24 cellular contexts compared by ENCODE assay signal in the genomic region with DNA sequence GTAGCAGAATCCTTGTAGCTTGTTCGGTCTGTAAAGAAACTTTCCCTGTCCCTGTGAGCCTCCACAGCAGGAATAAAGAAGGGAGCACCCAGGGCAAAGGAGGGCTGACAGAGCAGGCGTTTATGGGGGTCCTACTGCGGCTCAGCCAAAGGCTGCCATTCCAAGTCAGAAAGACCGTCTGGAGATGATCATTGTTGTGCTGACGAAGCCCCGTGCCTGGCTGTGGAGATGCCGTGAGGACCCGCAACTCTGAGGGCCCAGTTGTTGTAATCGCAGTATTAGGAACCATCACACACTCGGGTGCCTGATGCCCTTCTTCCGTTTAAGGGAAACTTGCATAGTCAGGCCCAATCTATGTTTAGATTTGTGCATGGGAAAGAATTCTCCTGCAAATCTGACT. TPM values are rescaled to one million over a fixed set of nuclear protein-coding genes. Genes with fewer than 3 reads are reported as not detected.
DNase-seq lines count a peak whose midpoint lies in the region; TF ChIP-seq lines count a peak whose summit lies in the region.
"Had no signal": no experiment of that assay in that cellular context is flagged by ENCODE, and none has a peak within 500 bp of the region (broad histone marks: within the 10 kb centered on the region; RNA-seq: fewer than 3 reads in every experiment).

No MANE protein-coding gene starts in this region.

- H3K4me2 ChIP-seq in H9 (ENCODE audit: insufficient read depth, insufficient read length, low read length), result no peak overlapping the region
- H3K4me2 ChIP-seq: BLaER1 had no signal

- no peak overlapping the region for H3K14ac ChIP-seq in H9 (ENCODE audit: insufficient read depth, low read length)

- H2BK15ac ChIP-seq in H9 (ENCODE audit: low read depth, low read length), result no peak overlapping the region

- no peak overlapping the region for H3K4ac ChIP-seq in H9 (ENCODE audit: low read depth, low read length)

- H3K27ac Mint-ChIP-seq in H9 (peak overlapping the region in 1 of 3 experiments; percentile 70; a peak in 1 of 7 replicates), neural crest cell (ENCODE audit: unreplicated experiment) (peak overlapping the region; percentile 62)
- H3K27ac Mint-ChIP-seq in activated T-helper 2 cell treated with anti-CD3 and anti-CD28 coated beads, Interferon-gamma antibody, Interleukin-2, Interleukin-4, amounts not matched to agents 10 μg/mL and 5 μg/mL and 100 μg/mL, durations not matched to agents 14 hours and 24 hours and 36 hours, result no peak overlapping the region
- H3K27ac Mint-ChIP-seq: CD4-positive, CD25-positive, alpha-beta regulatory T cell; HFFc6 had no signal

- no peak for TF ChIP-seq POLR2A in esophagus muscularis mucosa (IDR thresholded peaks at IDR 0.05; ENCODE audit: low read depth)
- TF ChIP-seq POLR2A in transverse colon (IDR thresholded peaks at IDR 0.05), result no peak

- no peak overlapping the region for H3K27ac ChIP-seq in H9 (ENCODE audit: insufficient read length, low read depth, low read length)
- H3K27ac ChIP-seq in esophagus muscularis mucosa (replicated peaks in 1 of 4), result peak overlapping the region; percentile 51 to 73 (median 66)
- peak overlapping the region in 3 of 4 donors; percentile 23 to 53 (median 31) for H3K27ac ChIP-seq in transverse colon
- H3K27ac ChIP-seq: BLaER1, SK-N-MC had no signal

- WGBS in H9 (ENCODE audit: extremely low coverage, insufficient read length, low lambda C conversion rate), result no CpG with 5 or more reads among the region's 11 CpGs
- 59% methylated on average over 11 of the region's 11 CpGs for WGBS in esophagus muscularis mucosa
- WGBS in transverse colon (ENCODE audit: low coverage in 1 of 2), 2 donors, result 67 to 75% methylated on average over 4 to 11 of the region's 11 CpGs

- in situ Hi-C loops in transverse colon (cut with MboI; ENCODE audit: low pct_ligation_motif_present in 1 of 4, low pct_unique_long_range_greater_than_20kb in 1 of 4, low sequenced_read_pairs in 3 of 4), result no loop called here

- no peak overlapping the region for H2BK5ac ChIP-seq in H9 (ENCODE audit: insufficient read length, low read length)

- H3K79me2 ChIP-seq in H9 (ENCODE audit: insufficient read depth, low read length), result no peaks in the 10 kb centered on the region

- H3K56ac ChIP-seq in H9 (ENCODE audit: insufficient read length, low read depth, low read length), result no peak overlapping the region

- TF ChIP-seq CTCF in H9 (conservative IDR thresholded peaks at IDR 0.05), result no peak
- TF ChIP-seq CTCF in esophagus muscularis mucosa (IDR thresholded peaks at IDR 0.05), result no peak
- TF ChIP-seq CTCF in neural crest cell (conservative IDR thresholded peaks at IDR 0.05), result no peak
- no peak for TF ChIP-seq CTCF in transverse colon (IDR thresholded peaks at IDR 0.05)
- no peak for TF ChIP-seq CTCF in GM10248 (IDR thresholded peaks at IDR 0.05; ENCODE audit: control extremely low read depth, extremely low read depth, low read depth, missing control alignments)

- H4K5ac ChIP-seq in H9 (ENCODE audit: insufficient read length, low read depth, low read length), result no peak overlapping the region

- no peaks in the 10 kb centered on the region for H3K79me1 ChIP-seq in H9 (ENCODE audit: insufficient read depth, low read depth, low read length, poor library complexity, severe bottlenecking)

- POLR2A ChIA-PET in GM10248 (lab: Yijun Ruan, JAX), result no interaction called here

- H3K4me3 Mint-ChIP-seq in H9, result no peak overlapping the region
- H3K4me3 Mint-ChIP-seq in neural crest cell, result no peak overlapping the region
- H3K4me3 Mint-ChIP-seq in activated T-helper 2 cell treated with anti-CD3 and anti-CD28 coated beads, Interferon-gamma antibody, Interleukin-2, Interleukin-4, amounts not matched to agents 10 μg/mL and 5 μg/mL and 100 μg/mL, durations not matched to agents 14 hours and 24 hours and 36 hours (ENCODE audit: low read depth), result no peak overlapping the region
- H3K4me3 Mint-ChIP-seq: CD4-positive, CD25-positive, alpha-beta regulatory T cell; HFFc6 had no signal

- H3K9me3 Mint-ChIP-seq in H9 (no peaks in the 10 kb centered on the region; a peak in 2 of 5 replicates), neural crest cell (no peaks in the 10 kb centered on the region)
- H3K9me3 Mint-ChIP-seq in activated T-helper 2 cell treated with anti-CD3 and anti-CD28 coated beads, Interferon-gamma antibody, Interleukin-2, Interleukin-4, amounts not matched to agents 10 μg/mL and 5 μg/mL and 100 μg/mL, durations not matched to agents 14 hours and 24 hours and 36 hours, result peaks cover 4% of the 10 kb centered on the region

- no peak overlapping the region for H3K18ac ChIP-seq in H9 (ENCODE audit: insufficient read length, low read depth, low read length)

- H3K9me3 ChIP-seq in H9 (ENCODE audit: control insufficient read depth, low read depth, low read length) (no peaks in the 10 kb centered on the region), esophagus muscularis mucosa (peaks cover 0 to 4% (median 0%) of the 10 kb centered on the region in 4 donors), transverse colon (no peaks in the 10 kb centered on the region)
- H3K9me3 ChIP-seq: HAP-1 had no signal

- DNase-seq in H9, result peak; percentile 33
- DNase-seq in esophagus muscularis mucosa (ENCODE audit: extremely low spot score), result peak; percentile 80
- DNase-seq in neural crest cell (ENCODE audit: low read depth, low spot score), result no peak
- DNase-seq in transverse colon, result no peak
- no peak for DNase-seq in NCI-H2227 treated with DMSO at 0.1 percent for 48 hours (lab: John Stamatoyannopoulos, UW)
- no peak for DNase-seq in GM10248 (ENCODE audit: extremely low spot score)
- DNase-seq in activated T-helper 2 cell treated with anti-CD3 and anti-CD28 coated beads, Interferon-gamma antibody, Interleukin-2, Interleukin-4, amounts not matched to agents 10 μg/mL and 5 μg/mL and 100 μg/mL, durations not matched to agents 14 hours and 24 hours and 36 hours (ENCODE audit: low spot score), result no peak
- DNase-seq: CD4-positive, CD25-positive, alpha-beta regulatory T cell; DMS153; DND-41; HFFc6; KBM-7; NCI-H1105; NCI-H1436 treated with DMSO at 0.1 percent for 48 hours; NCI-H187 treated with DMSO at 0.1 percent for 48 hours; NCI-H446 treated with DMSO at 0.1 percent for 48 hours; NCI-H526 treated with DMSO at 0.1 percent for 48 hours; SIG-M5 had no signal

- H4K91ac ChIP-seq in H9 (ENCODE audit: insufficient read length, low read depth, low read length), result no peak overlapping the region

- H3K23ac ChIP-seq in H9 (ENCODE audit: insufficient read length, low read depth, low read length), result no peak overlapping the region

- no peaks in the 10 kb centered on the region for H3K4me1 ChIP-seq in H9 (ENCODE audit: insufficient read depth, low read length)
- H3K4me1 ChIP-seq in esophagus muscularis mucosa, result peaks cover 0 to 17% (median 13%) of the 10 kb centered on the region in 4 donors
- H3K4me1 ChIP-seq in transverse colon, result peaks cover 0 to 4% (median 0%) of the 10 kb centered on the region in 4 donors
- H3K4me1 ChIP-seq: BLaER1 had no signal

- intact Hi-C loops in esophagus muscularis mucosa (cut with DNase I) (no loop called here), transverse colon (cut with DNase I; ENCODE audit: low total_unique reads) (no loop called here)
- intact Hi-C loops in activated T-helper 2 cell treated with anti-CD3 and anti-CD28 coated beads, Interferon-gamma antibody, Interleukin-2, Interleukin-4, amounts not matched to agents 10 μg/mL and 5 μg/mL and 100 μg/mL, durations not matched to agents 14 hours and 24 hours and 36 hours (cut with micrococcal nuclease), result no loop called here

- H3K36me3 ChIP-seq in esophagus muscularis mucosa (no peaks in the 10 kb centered on the region), transverse colon (no peaks in the 10 kb centered on the region)
- H3K36me3 ChIP-seq: BLaER1, HAP-1 had no signal

- H2AK5ac ChIP-seq in H9 (ENCODE audit: insufficient read length, low read length), result no peak overlapping the region

- no peak overlapping the region for H3K4me3 ChIP-seq in esophagus muscularis mucosa
- H3K4me3 ChIP-seq in transverse colon, result no peak overlapping the region
- H3K4me3 ChIP-seq: BLaER1, HAP-1, SK-N-MC had no signal

- no peaks in the 10 kb centered on the region for H3K27me3 ChIP-seq in H9 (ENCODE audit: insufficient read depth, low read length)
- H3K27me3 ChIP-seq in esophagus muscularis mucosa, result no peaks in the 10 kb centered on the region
- no peaks in the 10 kb centered on the region for H3K27me3 ChIP-seq in transverse colon
- H3K27me3 ChIP-seq: BLaER1 had no signal

- H3K4me1 Mint-ChIP-seq in H9 (peaks cover 6 to 7% of the 10 kb centered on the region in 2 experiments), neural crest cell (peaks cover 6% of the 10 kb centered on the region)
- H3K4me1 Mint-ChIP-seq in activated T-helper 2 cell treated with anti-CD3 and anti-CD28 coated beads, Interferon-gamma antibody, Interleukin-2, Interleukin-4, amounts not matched to agents 10 μg/mL and 5 μg/mL and 100 μg/mL, durations not matched to agents 14 hours and 24 hours and 36 hours (ENCODE audit: low read depth), result no peaks in the 10 kb centered on the region
- H3K4me1 Mint-ChIP-seq: CD4-positive, CD25-positive, alpha-beta regulatory T cell had no signal

- H3T11ph ChIP-seq in H9 (ENCODE audit: low read length), result no peak overlapping the region

- H3K27me3 Mint-ChIP-seq in H9 (ENCODE audit: low read depth) (no peaks in the 10 kb centered on the region; the same call in 1 of the 2 replicates), neural crest cell (ENCODE audit: low read depth) (no peaks in the 10 kb centered on the region)
- peaks cover 7% of the 10 kb centered on the region for H3K27me3 Mint-ChIP-seq in activated T-helper 2 cell treated with anti-CD3 and anti-CD28 coated beads, Interferon-gamma antibody, Interleukin-2, Interleukin-4, amounts not matched to agents 10 μg/mL and 5 μg/mL and 100 μg/mL, durations not matched to agents 14 hours and 24 hours and 36 hours (ENCODE audit: low read depth)

- H2BK120ac ChIP-seq in H9 (ENCODE audit: low read depth, low read length, poor library complexity, severe bottlenecking), result no peak overlapping the region

- no peak for TF ChIP-seq EP300 in esophagus muscularis mucosa (IDR thresholded peaks at IDR 0.05)
- TF ChIP-seq EP300 in transverse colon (IDR thresholded peaks at IDR 0.05; ENCODE audit: low read depth), result no peak

- no peaks in the 10 kb centered on the region for H3K36me3 Mint-ChIP-seq in H9 (ENCODE audit: insufficient read depth in 1 of 3, low read depth in 3 of 3)
- H3K36me3 Mint-ChIP-seq in neural crest cell (ENCODE audit: low read depth), result peaks cover 2% of the 10 kb centered on the region
- H3K36me3 Mint-ChIP-seq in activated T-helper 2 cell treated with anti-CD3 and anti-CD28 coated beads, Interferon-gamma antibody, Interleukin-2, Interleukin-4, amounts not matched to agents 10 μg/mL and 5 μg/mL and 100 μg/mL, durations not matched to agents 14 hours and 24 hours and 36 hours (ENCODE audit: low read depth), result no peaks in the 10 kb centered on the region

- no peak overlapping the region for H2BK12ac ChIP-seq in H9 (ENCODE audit: insufficient read length, low read depth, low read length)

- no peak overlapping the region for H2BK20ac ChIP-seq in H9 (ENCODE audit: low read depth, low read length, poor library complexity, severe bottlenecking)

- CTCF ChIA-PET in GM10248 (lab: Yijun Ruan, JAX), result interaction anchor here (1.4 kb wide), 2 partner anchors 8 to 20 kb away, joined by 3 read pairs; no protein-coding TSS in a partner anchor

- peak overlapping the region; percentile 11 for H2AFZ ChIP-seq in H9 (ENCODE audit: low read length)

- no peaks in the 10 kb centered on the region for H3K23me2 ChIP-seq in H9 (ENCODE audit: insufficient read length, low read depth, low read length, poor library complexity, severe bottlenecking)

- H3K9ac ChIP-seq in H9 (ENCODE audit: extremely low read depth, insufficient read length, low read length), result no peak overlapping the region
- H3K9ac ChIP-seq: BLaER1 had no signal

- H4K8ac ChIP-seq in H9 (replicated peaks; ENCODE audit: insufficient read length, low read depth, low read length), result no peak overlapping the region

- no peaks in the 10 kb centered on the region for H4K20me1 ChIP-seq in H9 (ENCODE audit: control insufficient read depth, insufficient read depth, insufficient read length)
- H4K20me1 ChIP-seq: BLaER1 had no signal

RNA-seq across cellular contexts. Expression of a gene that starts 16.9 kb away (rescaled TPM):
- total RNA-seq in H9 (2021) (not detected in 2 replicates), esophagus muscularis mucosa (not detected), neural crest cell (not detected in 2 replicates), transverse colon (under 1 TPM in 2 of 4 donors, not detected in 2; 0.41 to 0.48 TPM)
- total RNA-seq in activated T-helper 2 cell treated with anti-CD3 and anti-CD28 coated beads, Interferon-gamma antibody, Interleukin-2, Interleukin-4, amounts not matched to agents 10 μg/mL and 5 μg/mL and 100 μg/mL, durations not matched to agents 14 hours and 24 hours and 36 hours, result not detected in 2 replicates
- total RNA-seq: A172; CD4-positive, CD25-positive, alpha-beta regulatory T cell; HFFc6; LHCN-M2; MCF 10A had no signal

Comparison
In these comparisons a context has a peak if more than half of its experiments do, and no peak if none do; other contexts are left out.
1. DNase-seq: peak in H9 (single experiment) and esophagus muscularis mucosa (single experiment); none in neural crest cell (single experiment), transverse colon (single experiment), NCI-H2227 treated with DMSO at 0.1 percent for 48 hours (single experiment), GM10248 (single experiment) and activated T-helper 2 cell treated with anti-CD3 and anti-CD28 coated beads, Interferon-gamma antibody, Interleukin-2, Interleukin-4, amounts not matched to agents 10 μg/mL and 5 μg/mL and 100 μg/mL, durations not matched to agents 14 hours and 24 hours and 36 hours (single experiment).